In the genomic region with DNA sequence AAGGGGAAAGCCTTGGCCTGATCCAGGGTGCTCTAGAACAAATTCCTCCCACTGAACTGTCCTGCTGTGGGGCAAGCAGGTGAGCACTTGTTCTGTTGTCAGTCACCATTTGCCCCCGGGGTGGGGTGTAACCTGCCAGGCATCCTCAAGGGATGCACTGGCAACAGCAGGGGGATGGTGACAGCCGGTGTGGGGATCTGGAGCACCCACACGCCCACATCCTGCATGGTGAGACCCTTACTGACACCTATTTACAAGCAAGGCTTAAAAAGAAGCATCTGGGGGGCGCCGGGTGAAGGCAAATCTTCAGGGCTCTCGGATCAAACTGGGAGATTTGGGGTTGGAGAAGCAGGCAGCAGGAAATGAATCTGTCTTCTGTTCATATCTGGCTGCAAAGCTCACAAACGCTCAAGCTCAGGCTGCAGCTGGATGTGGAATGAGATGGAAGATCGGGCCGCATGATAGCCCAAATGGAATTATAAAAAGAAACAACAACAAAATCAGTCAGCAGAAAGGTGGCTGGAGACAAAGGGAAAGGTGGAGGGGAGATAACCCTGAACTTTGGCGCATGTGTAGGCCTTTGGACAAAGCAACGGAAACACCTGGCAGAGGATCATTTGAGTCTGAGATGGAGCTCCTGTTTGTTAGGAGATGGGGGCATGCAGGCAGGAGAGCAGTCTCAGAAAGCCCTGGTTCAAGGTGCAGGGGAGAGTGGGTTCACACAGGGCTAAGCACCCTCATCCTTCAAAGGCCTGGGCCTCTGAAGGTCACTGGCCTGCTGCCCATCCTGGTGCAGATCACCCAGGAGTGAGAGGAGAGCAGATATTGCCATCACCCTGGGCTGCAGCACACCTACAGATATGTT, we compare ENCODE assay signal across 16 cellular contexts. TPM values are rescaled to one million over a fixed set of nuclear protein-coding genes. Genes with fewer than 3 reads are reported as not detected.
DNase-seq lines count a peak whose midpoint lies in the region; ATAC-seq and TF ChIP-seq lines count a peak whose summit lies in the region.
"Had no signal": no experiment of that assay in that cellular context is flagged by ENCODE, and none has a peak within 500 bp of the region (broad histone marks: within the 10 kb centered on the region; RNA-seq: fewer than 3 reads in every experiment).

No MANE protein-coding gene starts in this region.

- H4K20me1 ChIP-seq in Karpas-422 (ENCODE audit: insufficient read depth, low read depth, low read length): no peaks in the 10 kb centered on the region

- no peaks in the 10 kb centered on the region for H3K9me3 Mint-ChIP-seq in effector memory CD8-positive, alpha-beta T cell
- H3K9me3 Mint-ChIP-seq: naive B cell had no signal

- peak overlapping the region; percentile 6 for H3K27ac ChIP-seq in upper lobe of right lung
- H3K27ac ChIP-seq in Karpas-422 (ENCODE audit: low read length): no peak overlapping the region
- H3K27ac ChIP-seq: dorsolateral prefrontal cortex, left ventricle myocardium inferior, SJCRH30 had no signal

- H3K4me3 ChIP-seq in upper lobe of right lung: no peak overlapping the region
- no peak overlapping the region for H3K4me3 ChIP-seq in Karpas-422 (ENCODE audit: low read length)
- H3K4me3 ChIP-seq: dorsolateral prefrontal cortex, left ventricle myocardium inferior, SJCRH30, tibial nerve had no signal

- peak; percentile 18 for DNase-seq in stimulated activated CD4-positive, alpha-beta T cell treated with anti-CD3 and anti-CD28 coated beads, Interleukin-15, amount 100 ng/mL, for 24 hours
- no peak for DNase-seq in stimulated activated CD4-positive, alpha-beta T cell treated with anti-CD3 and anti-CD28 coated beads, Interleukin-4, amount 100 ng/mL, for 1 hour
- DNase-seq in T-helper 17 cell (no peak), upper lobe of right lung (no peak), Karpas-422 (no peak), NCI-H1092 treated with DMSO at 0.1 percent for 48 hours (lab: John Stamatoyannopoulos, UW) (no peak)
- no peak for DNase-seq in effector memory CD8-positive, alpha-beta T cell
- DNase-seq: dorsolateral prefrontal cortex, left ventricle myocardium inferior, naive B cell, NCI-H1930, NCI-H774 had no signal

- no peak overlapping the region for H3K27ac Mint-ChIP-seq in T-helper 17 cell
- H3K27ac Mint-ChIP-seq in effector memory CD8-positive, alpha-beta T cell: peak overlapping the region; percentile 92 to 96
- H3K27ac Mint-ChIP-seq: B cell had no signal

- no peaks in the 10 kb centered on the region for H3K79me2 ChIP-seq in Karpas-422 (ENCODE audit: low read length)

- H3K36me3 Mint-ChIP-seq in T-helper 17 cell (ENCODE audit: low read depth): no peaks in the 10 kb centered on the region
- peaks cover 4% of the 10 kb centered on the region for H3K36me3 Mint-ChIP-seq in effector memory CD8-positive, alpha-beta T cell (ENCODE audit: insufficient read depth)
- H3K36me3 Mint-ChIP-seq: naive B cell had no signal

- H3K27me3 Mint-ChIP-seq in T-helper 17 cell: peaks cover 6% of the 10 kb centered on the region
- no peaks in the 10 kb centered on the region for H3K27me3 Mint-ChIP-seq in effector memory CD8-positive, alpha-beta T cell

- H3K36me3 ChIP-seq in upper lobe of right lung (no peaks in the 10 kb centered on the region), Karpas-422 (ENCODE audit: insufficient read depth, low read length) (no peaks in the 10 kb centered on the region)
- H3K36me3 ChIP-seq: left ventricle myocardium inferior, SJCRH30, tibial nerve had no signal

- H3K4me1 Mint-ChIP-seq in T-helper 17 cell: peaks cover 12% of the 10 kb centered on the region
- H3K4me1 Mint-ChIP-seq in effector memory CD8-positive, alpha-beta T cell (ENCODE audit: low read depth in 2 of 2): peaks cover 30 to 31% of the 10 kb centered on the region in 2 donors
- H3K4me1 Mint-ChIP-seq: B cell, naive B cell had no signal

- intact Hi-C loops in upper lobe of right lung (cut with DNase I): loop anchor here (10.0 kb wide), 1 partner anchor 134 kb away; no protein-coding TSS in a partner anchor

- no peaks in the 10 kb centered on the region for H3K27me3 ChIP-seq in upper lobe of right lung
- H3K27me3 ChIP-seq in Karpas-422 (ENCODE audit: low read length): 0 out of 2 replicates have a peak, but pooled peaks cover 3% of the 10 kb centered on the region
- H3K27me3 ChIP-seq: dorsolateral prefrontal cortex, SJCRH30, tibial nerve had no signal

- ATAC-seq in T-helper 17 cell: no peak
- ATAC-seq in effector memory CD8-positive, alpha-beta T cell (replicated peaks): peak; percentile 59
- no peak for ATAC-seq in upper lobe of right lung
- no peak for ATAC-seq in HG02642 (IDR thresholded peaks at IDR 0.05; ENCODE audit: poor library complexity, unreplicated experiment)

- H3K9me3 ChIP-seq in T-helper 17 cell (ENCODE audit: control insufficient read depth, low read length, poor library complexity, severe bottlenecking): no peaks in the 10 kb centered on the region
- H3K9me3 ChIP-seq in upper lobe of right lung: no peaks in the 10 kb centered on the region
- H3K9me3 ChIP-seq in Karpas-422 (ENCODE audit: low read length): no peaks in the 10 kb centered on the region
- H3K9me3 ChIP-seq: left ventricle myocardium inferior, SJCRH30, tibial nerve had no signal

- H3K9me2 ChIP-seq in Karpas-422 (replicated peaks; ENCODE audit: insufficient read depth, low read length): no peaks in the 10 kb centered on the region

- no peak overlapping the region for H2AFZ ChIP-seq in Karpas-422 (ENCODE audit: low read length)

- TF ChIP-seq CTCF in upper lobe of right lung (IDR thresholded peaks at IDR 0.05): no peak

- no peak overlapping the region for H3K4me2 ChIP-seq in Karpas-422 (ENCODE audit: low read depth, low read length, poor library complexity, severe bottlenecking)

- no peaks in the 10 kb centered on the region for H3K4me1 ChIP-seq in upper lobe of right lung
- no peaks in the 10 kb centered on the region for H3K4me1 ChIP-seq in Karpas-422 (ENCODE audit: low read length)
- H3K4me1 ChIP-seq: left ventricle myocardium inferior, tibial nerve had no signal

- no peak overlapping the region for H3K9ac ChIP-seq in Karpas-422 (ENCODE audit: low read length)

- H3K4me3 Mint-ChIP-seq in T-helper 17 cell: peak overlapping the region; percentile 75
- H3K4me3 Mint-ChIP-seq in effector memory CD8-positive, alpha-beta T cell: peak overlapping the region; percentile 89 to 90
- H3K4me3 Mint-ChIP-seq: B cell, naive B cell had no signal

RNA-seq across cellular contexts. Expression of a gene that starts 20.9 kb away (rescaled TPM):
- total RNA-seq in T-helper 17 cell (10 to 100 TPM; 59.0 to 59.1 TPM), upper lobe of right lung (57.2 TPM)
- total RNA-seq in Karpas-422 (2014; rRNA removed; shearing (Covaris generic); ENCODE audit: low replicate concordance): 112 and 116 TPM in 2 replicates

RNA-seq across cellular contexts. Expression of a gene that starts 26.8 kb away (rescaled TPM):
- total RNA-seq in T-helper 17 cell: 10 to 100 TPM; 22.0 to 22.1 TPM
- total RNA-seq in upper lobe of right lung: 111 TPM
- total RNA-seq in Karpas-422 (2014; rRNA removed; shearing (Covaris generic); ENCODE audit: low replicate concordance): 238 and 374 TPM in 2 replicates

RNA-seq across cellular contexts. Expression of a gene that starts 39.4 kb away (rescaled TPM):
- total RNA-seq in T-helper 17 cell: not detected
- total RNA-seq in upper lobe of right lung: 6.3 TPM
- 4.6 TPM in 1 of 2 replicates, not detected in the other for total RNA-seq in Karpas-422 (2014; rRNA removed; shearing (Covaris generic); ENCODE audit: low replicate concordance)
- total RNA-seq: B cell, left ventricle myocardium inferior, SJCRH30 had no signal

RNA-seq across cellular contexts. Expression of a gene that starts 41.2 kb away (rescaled TPM):
- total RNA-seq in T-helper 17 cell (under 1 TPM in 1 of 2 donors, not detected in 1; 0.85 TPM), upper lobe of right lung (23.7 TPM)
- total RNA-seq in Karpas-422 (2014; rRNA removed; shearing (Covaris generic); ENCODE audit: low replicate concordance): not detected in 2 replicates
- total RNA-seq: B cell, left ventricle myocardium inferior, SJCRH30 had no signal

RNA-seq across cellular contexts. Expression of a gene that starts 51.3 kb away (rescaled TPM):
- 1 to 10 TPM; 3.3 to 8.8 TPM for total RNA-seq in T-helper 17 cell
- 9.1 TPM for total RNA-seq in upper lobe of right lung
- total RNA-seq in Karpas-422 (2014; rRNA removed; shearing (Covaris generic); ENCODE audit: low replicate concordance): 36.3 and 68.5 TPM in 2 replicates
- total RNA-seq: SJCRH30 had no signal
